In the genomic region with DNA sequence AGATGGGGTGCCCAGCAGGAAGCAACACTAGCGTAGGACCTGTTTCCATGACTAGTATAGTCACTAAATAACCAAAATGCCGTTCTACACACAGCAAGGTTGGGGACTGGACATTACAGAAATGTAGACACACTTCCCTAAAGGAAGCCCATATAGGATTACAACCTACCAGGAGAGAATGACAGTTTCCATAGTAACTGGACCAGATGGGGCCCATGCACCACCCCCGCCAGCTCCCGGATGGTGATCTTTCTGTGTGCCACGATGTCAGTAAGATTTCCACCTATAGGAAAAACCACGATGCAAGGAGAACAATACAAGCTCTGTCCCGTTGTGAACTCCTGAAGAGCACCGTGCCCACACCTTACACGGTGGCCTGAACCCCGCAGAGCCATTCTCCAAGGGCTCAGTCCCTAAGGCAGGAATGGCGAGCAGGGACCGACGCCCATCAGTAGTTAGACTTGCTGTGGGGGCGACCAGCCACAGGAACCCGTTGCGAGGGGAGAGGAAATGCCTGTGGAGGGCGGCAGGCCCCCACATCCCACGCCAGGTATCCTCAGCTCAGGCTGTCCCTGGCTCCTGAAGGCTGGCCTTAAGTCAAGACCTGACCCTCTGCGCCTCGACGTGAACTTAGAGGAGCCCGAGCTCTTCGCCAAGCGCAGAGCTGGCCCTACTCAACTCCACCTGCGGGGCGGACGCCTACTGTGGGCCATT, we compare ENCODE assay signal across 1 cellular context.
TF ChIP-seq lines count a peak whose summit lies in the region.

No MANE protein-coding gene starts in this region.

TF ChIP-seq in H1, 55 proteins besides CTCF, POLR2A, EP300 and RAD21:
- no peak for TF ChIP-seq KDM5A (IDR thresholded peaks at IDR 0.05; ENCODE audit: low read length)
- no peak for TF ChIP-seq TEAD4 (IDR thresholded peaks at IDR 0.05; ENCODE audit: low read depth, low read length)
- no peak for TF ChIP-seq TAF1 (IDR thresholded peaks at IDR 0.05; ENCODE audit: low read depth, low read length)
- TF ChIP-seq KDM4A (IDR thresholded peaks at IDR 0.05; ENCODE audit: low read depth, low read length, severe bottlenecking): no peak
- no peak for TF ChIP-seq HDAC2 (IDR thresholded peaks at IDR 0.05; ENCODE audit: borderline replicate concordance in 1 of 2, low read depth in 2 of 2, low read length in 2 of 2)
TF ChIP-seq in H1: peak in this region for 0.
